In genomic region chr9:131963087-131963715, GRCh38 we compare ENCODE assay signal across 1 cellular context.
TF ChIP-seq lines count a peak whose summit lies in the region.

No MANE protein-coding gene starts in this region.

TF ChIP-seq in SK-N-SH treated with all-trans-retinoic acid at 6 μM for 48 hours, 23 proteins besides CTCF, POLR2A, EP300 and RAD21 (continued from another document):
- TF ChIP-seq CREB5 (CRISPR knock-in tag; IDR thresholded peaks at IDR 0.05; ENCODE audit: low read depth) (no peak), ISL1 (CRISPR knock-in tag; IDR thresholded peaks at IDR 0.05) (no peak), ZFP3 (CRISPR knock-in tag; IDR thresholded peaks at IDR 0.05) (no peak), ZNF70 (CRISPR knock-in tag; IDR thresholded peaks at IDR 0.05) (no peak), TOX (CRISPR knock-in tag; IDR thresholded peaks at IDR 0.05; ENCODE audit: borderline replicate concordance) (no peak), ZC3H10 (CRISPR knock-in tag; IDR thresholded peaks at IDR 0.05) (no peak), CSDC2 (CRISPR knock-in tag; IDR thresholded peaks at IDR 0.05) (no peak), BACH2 (CRISPR knock-in tag; IDR thresholded peaks at IDR 0.05; ENCODE audit: borderline replicate concordance) (no peak), ZFP30 (CRISPR knock-in tag; IDR thresholded peaks at IDR 0.05) (no peak), ZNF565 (CRISPR knock-in tag; conservative IDR thresholded peaks at IDR 0.05; ENCODE audit: low read depth) (no peak)
